Comparison of ENCODE assay signal across 8 cellular contexts in genomic region chr4:102500371-102501175, GRCh38. TPM values are rescaled to one million over a fixed set of nuclear protein-coding genes. Genes with fewer than 3 reads are reported as not detected.
DNase-seq lines count a peak whose midpoint lies in the region; ATAC-seq and TF ChIP-seq lines count a peak whose summit lies in the region.

No MANE protein-coding gene starts in this region.

- TF ChIP-seq CTCF in GM20000 (IDR thresholded peaks at IDR 0.05; ENCODE audit: extremely low read depth, missing control alignments) = no peak

- ATAC-seq in HG03558 (IDR thresholded peaks at IDR 0.05; ENCODE audit: extremely low read depth, unreplicated experiment) = peak; percentile 9
- peak; percentile 56 to 60 for ATAC-seq in left cardiac atrium

- peak; percentile 58 for DNase-seq in DMS53 (lab: John Stamatoyannopoulos, UW)
- peak; percentile 25 for DNase-seq in GM20000 (ENCODE audit: low spot score)
- DNase-seq in RPMI8226 = peak; percentile 51
- peak in 41 of 56 donors; percentile 8 to 80 (median 50) for DNase-seq in amygdala (lab: John Stamatoyannopoulos, UW)
- DNase-seq in left cardiac atrium = peak; percentile 73
- peak in 9 of 10 donors; percentile 25 to 90 (median 57) for DNase-seq in posterior cingulate gyrus
- no peak for DNase-seq in GDM1 (lab: John Stamatoyannopoulos, UW)

- intact Hi-C loops in left cardiac atrium (cut with DNase I) (loop anchor here in 1 of 2 donors (5.0 kb wide), 1 partner anchor 57 kb away; no protein-coding TSS in a partner anchor), posterior cingulate gyrus (cut with DNase I) (loop anchor here (5.0 kb wide), 3 partner anchors 68 to 577 kb away; partner anchors contain the start of genes SLC9B2 and UBE2D3)

RNA-seq across cellular contexts. Expression of gene NFKB1, which starts 0.6 kb away (rescaled TPM):
- total RNA-seq in left cardiac atrium = 10 to 100 TPM; 23.7 to 25.6 TPM
